In the genomic region with DNA sequence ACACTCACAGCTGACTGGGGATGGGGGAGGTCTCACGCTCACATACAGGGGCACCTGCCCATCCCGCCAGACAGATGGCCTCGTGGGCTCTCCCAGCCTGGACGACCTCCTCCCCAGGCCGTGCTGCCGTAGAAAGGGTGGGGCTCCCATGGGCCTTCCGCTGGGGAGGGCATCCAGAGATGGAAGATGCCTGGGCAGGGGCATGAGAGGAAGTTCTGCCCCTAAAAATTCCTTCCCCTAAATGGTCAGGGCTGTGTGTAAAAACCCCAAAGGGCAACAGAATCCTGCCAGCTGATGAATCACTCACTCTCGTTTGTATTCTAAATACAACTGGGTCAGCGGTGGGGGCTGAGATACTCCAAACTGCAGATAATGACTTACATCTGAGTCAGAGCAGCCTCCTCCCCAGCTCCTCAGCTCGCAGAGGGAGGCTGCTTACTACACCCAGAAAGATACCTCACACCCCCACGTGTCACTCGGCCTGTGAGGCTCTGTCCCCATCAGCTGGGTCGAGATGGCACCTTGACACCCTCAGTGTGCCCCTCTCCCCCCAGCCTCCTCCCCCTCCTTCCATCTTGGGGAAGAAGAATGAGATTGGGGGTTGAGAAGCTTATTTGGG, we compare ENCODE assay signal across 8 cellular contexts. TPM values are rescaled to one million over a fixed set of nuclear protein-coding genes. Genes with fewer than 3 reads are reported as not detected.
DNase-seq lines count a peak whose midpoint lies in the region; ATAC-seq and TF ChIP-seq lines count a peak whose summit lies in the region.

No MANE protein-coding gene starts in this region.

- peaks cover 56% of the 10 kb centered on the region for H3K4me1 ChIP-seq in right cardiac atrium (ENCODE audit: control insufficient read depth, insufficient read depth, low read length)

- ATAC-seq in right cardiac atrium (peak; percentile 76 to 93), HG02642 (IDR thresholded peaks at IDR 0.05; ENCODE audit: poor library complexity, unreplicated experiment) (no peak)

- H3K9me3 ChIP-seq in right cardiac atrium (ENCODE audit: control insufficient read depth, low read length), result no peaks in the 10 kb centered on the region

- 27 to 66% (median 34%) methylated on average over 13 of the region's 13 CpGs for WGBS in adipose tissue, 3 donors
- 20% methylated on average over 13 of the region's 13 CpGs for WGBS in right cardiac atrium

- H3K27ac ChIP-seq in adipose tissue (ENCODE audit: low read depth, low read length), result peak overlapping the region; percentile 48
- H3K27ac ChIP-seq in right cardiac atrium (ENCODE audit: low read length), result peak overlapping the region; percentile 65

- peak; percentile 98 for DNase-seq in H4 (ENCODE audit: low spot score)
- DNase-seq in T follicular helper cell (ENCODE audit: low read depth), result peak; percentile 54
- DNase-seq in right cardiac atrium, result peak; percentile 82 to 88 (median 86)
- DNase-seq in smooth muscle cell of the brain vasculature (ENCODE audit: low read depth, low spot score), result peak; percentile 80
- no peak for DNase-seq in GM10266 (ENCODE audit: extremely low spot score)
- DNase-seq in effector CD8-positive, alpha-beta T cell (lab: John Stamatoyannopoulos, UW), result no peak

- no peak overlapping the region for H3K4me3 ChIP-seq in right cardiac atrium (ENCODE audit: low read length)

- intact Hi-C loops in right cardiac atrium (cut with DNase I), result no loop called here

- no peak for TF ChIP-seq CTCF in GM10266 (IDR thresholded peaks at IDR 0.05; ENCODE audit: control insufficient read depth, insufficient read depth, low read depth, missing control alignments)

- H3K27me3 ChIP-seq in right cardiac atrium (ENCODE audit: control insufficient read depth, insufficient read depth), result no peaks in the 10 kb centered on the region

RNA-seq across cellular contexts. Expression of gene WDR1, which starts 10.1 kb away (rescaled TPM):
- total RNA-seq in H4 (2014; rRNA removed; shearing (Covaris generic)), result 189 and 209 TPM in 2 replicates
- polyA plus RNA-seq in adipose tissue (100 to 1,000 TPM in 1 of 3 donors, 10 to 100 TPM in 2; 52.1 to 153 (median 90.1) TPM), right cardiac atrium (116 TPM)
- total RNA-seq in right cardiac atrium, result 100 to 1,000 TPM; 181 to 280 (median 218) TPM

Comparison
In these comparisons a context has a peak if more than half of its experiments do, and no peak if none do; other contexts are left out.
1. DNase-seq: peak in H4 (single experiment), T follicular helper cell (single experiment), right cardiac atrium (3 of 3) and smooth muscle cell of the brain vasculature (single experiment); none in GM10266 (single experiment) and effector CD8-positive, alpha-beta T cell (single experiment).